Comparison of ENCODE assay signal across 1 cellular context in the genomic region with DNA sequence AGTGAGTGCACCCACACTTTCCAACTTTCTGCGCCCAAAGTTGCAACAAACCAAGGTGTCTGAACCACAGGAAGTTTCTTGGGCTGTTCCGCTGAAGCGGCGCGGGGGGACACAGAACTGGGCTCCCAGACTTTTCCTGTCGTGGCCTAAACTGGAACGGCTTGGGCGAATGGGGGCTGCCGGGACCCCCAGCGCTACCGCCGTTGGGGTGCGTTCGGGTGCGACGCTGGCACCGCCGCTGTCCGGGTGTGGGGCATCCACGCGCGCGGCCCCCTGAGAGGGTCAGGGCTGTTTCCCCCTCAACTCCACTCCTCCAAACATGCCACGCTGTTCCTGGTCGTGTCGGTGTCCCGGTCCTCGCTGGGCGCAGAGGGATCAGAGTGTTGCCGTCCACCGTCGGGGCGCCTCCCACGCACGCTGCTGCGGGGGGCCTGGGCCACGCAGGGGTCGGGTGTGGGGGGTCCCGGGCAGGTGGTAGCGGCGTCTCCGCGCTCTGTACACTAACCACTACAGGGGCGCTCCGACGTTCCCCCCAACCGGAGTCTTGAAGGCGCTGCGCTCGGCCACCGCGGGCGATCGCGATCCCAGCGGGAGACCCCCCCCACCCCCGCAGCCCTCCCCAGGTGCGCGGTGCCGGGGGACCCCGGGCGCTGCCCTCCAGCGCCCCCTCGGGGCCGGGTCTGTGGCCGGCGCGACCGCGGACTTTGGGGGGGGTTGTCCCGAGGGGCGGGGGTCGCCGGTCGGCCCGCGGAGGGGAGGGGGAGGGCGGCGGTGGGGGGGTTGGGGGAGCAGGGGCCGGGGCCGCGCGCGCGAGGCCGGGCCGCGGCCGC.
TF ChIP-seq lines count a peak whose summit lies in the region.

No MANE protein-coding gene starts in this region.

TF ChIP-seq in endothelial cell of umbilical vein, 7 proteins besides CTCF, POLR2A, EP300 and RAD21:
- peak; percentile 28 for TF ChIP-seq POLR2AphosphoS5 (IDR thresholded peaks at IDR 0.05; ENCODE audit: insufficient read depth, low read depth, low read length)
- TF ChIP-seq EZH2 (IDR thresholded peaks at IDR 0.05; ENCODE audit: borderline replicate concordance, low read depth, low read length, severe bottlenecking), result no peak
